8 cellular contexts compared by ENCODE assay signal in genomic region chr1:224329842-224330753, GRCh38. TPM values are rescaled to one million over a fixed set of nuclear protein-coding genes. Genes with fewer than 3 reads are reported as not detected.
DNase-seq lines count a peak whose midpoint lies in the region; ATAC-seq, FAIRE-seq and TF ChIP-seq lines count a peak whose summit lies in the region.

NVL (minus strand) TSS chr1:224330172; CDS start chr1:224330127, 45 bp downstream.

- H3K27ac ChIP-seq in mammary epithelial cell (ENCODE audit: insufficient read depth, low read depth, low read length) (peak within 1 kb of the TSS; percentile 95), small intestine (ENCODE audit: low read depth in 1 of 2, low read length in 1 of 2) (peak within 1 kb of the TSS; percentile 72 to 97)

- H3K9ac ChIP-seq in mammary epithelial cell (ENCODE audit: insufficient read depth, low read length) = peak within 1 kb of the TSS; percentile 93

- H3K27me3 ChIP-seq in mammary epithelial cell (ENCODE audit: insufficient read depth, low read length) (no peaks in the 10 kb centered on the region), small intestine (ENCODE audit: control insufficient read depth in 2 of 2, insufficient read depth in 2 of 2, low read length in 2 of 2) (no peaks in the 10 kb centered on the region)

- no peaks in the 10 kb centered on the region for H4K20me1 ChIP-seq in mammary epithelial cell (ENCODE audit: insufficient read depth, low read length)

- peak; percentile 78 for TF ChIP-seq POLR2A in GM18951 (IDR thresholded peaks at IDR 0.05; ENCODE audit: extremely low read depth, insufficient read depth, insufficient read length)

- H3K36me3 ChIP-seq in mammary epithelial cell (ENCODE audit: insufficient read depth, low read length) (peaks cover 6% of the 10 kb centered on the region), small intestine (ENCODE audit: control insufficient read depth in 2 of 2, insufficient read depth in 2 of 2, low read length in 2 of 2) (peaks cover 0 to 1% of the 10 kb centered on the region in 2 donors)

- H2AFZ ChIP-seq in mammary epithelial cell (ENCODE audit: low read depth, low read length) = peak within 1 kb of the TSS; percentile 98

- CTCF ChIA-PET in mammary epithelial cell (lab: Charles Lee; ENCODE audit: low non-redundant PET) = interaction anchor here (0.7 to 1.0 kb wide), 3 partner anchors 64 to 593 kb away, joined by 4 to 6 read pairs (median 6); no protein-coding TSS in a partner anchor

- intact Hi-C loops in mammary epithelial cell (cut with micrococcal nuclease) = loop anchor here (5.0 kb wide), 1 partner anchor 127 kb away; no protein-coding TSS in a partner anchor

- no peak for FAIRE-seq in small intestine (lab: Jason Lieb, UNC)

- peak within 1 kb of the TSS; percentile 99 for H3K4me3 ChIP-seq in WI38 (ENCODE audit: low read depth, low read length)
- H3K4me3 ChIP-seq in mammary epithelial cell (replicated peaks in 1 of 3; ENCODE audit: insufficient read depth in 1 of 3, low read depth in 2 of 3, low read length in 3 of 3) = peak within 1 kb of the TSS; percentile 64 to 98 (median 87)
- peak within 1 kb of the TSS; percentile 71 to 90 for H3K4me3 ChIP-seq in small intestine (ENCODE audit: low read depth in 1 of 2, low read length in 2 of 2)

- TSS peak; percentile 73 for BruUV-seq in mammary epithelial cell (replicated peaks; lab: Mats Ljungman, UMichigan)

- peak; percentile 77 for ATAC-seq in HG03175 (IDR thresholded peaks at IDR 0.05; ENCODE audit: unreplicated experiment)

- WGBS in mammary epithelial cell (ENCODE audit: low coverage, missing lambda C conversion rate) = 0% methylated on average over 32 of the region's 52 CpGs
- 0% methylated on average over 52 of the region's 52 CpGs for WGBS in small intestine, 3 donors

- in situ Hi-C loops in GM18951 (cut with MboI; ENCODE audit: low sequenced_read_pairs, unreplicated experiment) (loop anchor here (10.0 kb wide), 1 partner anchor 205 kb away; no protein-coding TSS in a partner anchor), mammary epithelial cell (cut with MboI; ENCODE audit: low sequenced_read_pairs in 2 of 2) (loop anchor here (10.0 to 25.0 kb wide), 2 partner anchors 215 to 518 kb away; partner anchors contain the start of gene FBXO28 (in 2 of the 2))

- TF ChIP-seq CTCF in WI38 (IDR thresholded peaks at IDR 0.05; ENCODE audit: low read depth, low read length) = no peak
- TF ChIP-seq CTCF in mammary epithelial cell (conservative IDR thresholded peaks at IDR 0.05 in 1 of 2, IDR thresholded peaks at IDR 0.05 in 1 of 2; ENCODE audit: extremely low read depth in 1 of 2, insufficient read depth in 1 of 2, low read depth in 1 of 2, low read length in 2 of 2) = no peak

- H3K79me2 ChIP-seq in mammary epithelial cell (ENCODE audit: insufficient read depth, low read length) = peaks cover 45% of the 10 kb centered on the region

- peaks cover 14% of the 10 kb centered on the region for H3K4me1 ChIP-seq in mammary epithelial cell (ENCODE audit: insufficient read depth, low read length)
- H3K4me1 ChIP-seq in small intestine (ENCODE audit: control insufficient read depth in 2 of 2, insufficient read depth in 1 of 2, low read depth in 1 of 2, low read length in 1 of 2) = peaks cover 3 to 4% of the 10 kb centered on the region in 2 donors

- dilution Hi-C loops in mammary epithelial cell (cut with HindIII; ENCODE audit: low sequenced_read_pairs) = no loop called here

- peak within 1 kb of the TSS; percentile 93 for H3K4me2 ChIP-seq in mammary epithelial cell (ENCODE audit: insufficient read depth, low read depth, low read length)

- DNase-seq in AG08396 (ENCODE audit: low spot score) (peak; percentile 89), NCI-H226 (peak; percentile 66), mammary epithelial cell (peak; percentile 89), iPS-NIHi7 (ENCODE audit: extremely low spot score) (peak; percentile 87), small intestine (peak; percentile 92)

- H3K9me3 ChIP-seq in mammary epithelial cell (replicated peaks; ENCODE audit: insufficient read depth, low read length) (no peaks in the 10 kb centered on the region), small intestine (ENCODE audit: control insufficient read depth, low read depth) (no peaks in the 10 kb centered on the region)

RNA-seq across cellular contexts. Expression of gene NVL, which starts in this region (rescaled TPM):
- total RNA-seq in mammary epithelial cell = 10 to 100 TPM; 24.3 to 28.8 TPM
- 16.8 TPM for polyA plus RNA-seq in mammary epithelial cell
- 24.4 TPM for polyA minus RNA-seq in mammary epithelial cell
- polyA plus RNA-seq in small intestine = 10 to 100 TPM; 16.4 to 39.1 (median 22.2) TPM

Comparison
In these comparisons a context has a peak if more than half of its experiments do, and no peak if none do; other contexts are left out.
1. Peak in every context shown above with its lines: DNase-seq, ATAC-seq, H3K4me3 ChIP-seq and H3K27ac ChIP-seq.